Comparison of ENCODE assay signal across 18 cellular contexts in genomic region chr2:220001693-220002260, GRCh38.
A peak's percentile ranks its signal among the peaks of the same experiment; 100 is the strongest.
DNase-seq lines count a peak whose midpoint lies in the region; TF ChIP-seq lines count a peak whose summit lies in the region.
"Had no signal": no experiment of that assay in that cellular context is flagged by ENCODE, and none has a peak within 500 bp of the region (broad histone marks: within the 10 kb centered on the region; RNA-seq: fewer than 3 reads in every experiment).

No MANE protein-coding gene starts in this region.

- H3K4me1 Mint-ChIP-seq in chondrocyte (ENCODE audit: low read depth): peaks cover 58% of the 10 kb centered on the region
- H3K4me1 Mint-ChIP-seq: stimulated activated memory B cell treated with anti-CD40 and anti-IgM and Interleukin-4, amounts not matched to agents 10 μg/mL and 1 μg/mL and 100 μg/mL, for 72 hours had no signal

- H3K27me3 ChIP-seq in AG04450 (ENCODE audit: control insufficient read depth, insufficient read depth, low read length): no peaks in the 10 kb centered on the region
- no peaks in the 10 kb centered on the region for H3K27me3 ChIP-seq in neuronal stem cell (ENCODE audit: control insufficient read depth in 3 of 3, insufficient read depth in 3 of 3, low read depth in 1 of 3, low read length in 3 of 3)
- no peaks in the 10 kb centered on the region for H3K27me3 ChIP-seq in adrenal gland
- H3K27me3 ChIP-seq: BLaER1 treated with 17β-estradiol and CSF1 and Interleukin-3, amounts not matched to agents 10 nM and 100 nM; right lobe of liver; SJCRH30; vagina had no signal

- H3K14ac ChIP-seq in neuronal stem cell (ENCODE audit: low read length): no peak overlapping the region

- H3K23ac ChIP-seq in neuronal stem cell (ENCODE audit: low read depth, low read length, poor library complexity): no peak overlapping the region

- H3K9ac ChIP-seq in neuronal stem cell (ENCODE audit: low read depth, low read length, poor library complexity): no peak overlapping the region
- H3K9ac ChIP-seq: BLaER1 treated with 17β-estradiol and CSF1 and Interleukin-3, amounts not matched to agents 10 nM and 100 nM had no signal

- intact Hi-C loops in adrenal gland (cut with DNase I): no loop called here

- no peaks in the 10 kb centered on the region for H3K27me3 Mint-ChIP-seq in chondrocyte (ENCODE audit: low read depth)
- H3K27me3 Mint-ChIP-seq: activated CD4-positive, alpha-beta memory T cell treated with anti-CD3 and anti-CD28 coated beads for 36 hours; stimulated activated memory B cell treated with anti-CD40 and anti-IgM and Interleukin-4, amounts not matched to agents 10 μg/mL and 1 μg/mL and 100 μg/mL, for 72 hours had no signal

- H3K4me2 ChIP-seq in neuronal stem cell (ENCODE audit: insufficient read depth, low read length, poor library complexity, severe bottlenecking): no peak overlapping the region
- H3K4me2 ChIP-seq: BLaER1 treated with 17β-estradiol and CSF1 and Interleukin-3, amounts not matched to agents 10 nM and 100 nM had no signal

- CTCF ChIA-PET in AG04450 (lab: Charles Lee): interaction anchor here (0.6 to 0.9 kb wide), 3 partner anchors 14 to 129 kb away, joined by 3 read pairs; no protein-coding TSS in a partner anchor

- H2BK5ac ChIP-seq in neuronal stem cell (ENCODE audit: low read length): no peak overlapping the region

- no peak overlapping the region for H2BK120ac ChIP-seq in neuronal stem cell (ENCODE audit: low read depth, low read length)

- H3K27ac ChIP-seq in AG04450 (ENCODE audit: low read depth, low read length) (peak overlapping the region; percentile 47), neuronal stem cell (replicated peaks; ENCODE audit: low read length) (no peak overlapping the region), adrenal gland (no peak overlapping the region)
- H3K27ac ChIP-seq: BLaER1 treated with 17β-estradiol and CSF1 and Interleukin-3, amounts not matched to agents 10 nM and 100 nM; right lobe of liver; SJCRH30; vagina had no signal

- no peak overlapping the region for H4K8ac ChIP-seq in neuronal stem cell (ENCODE audit: low read depth, low read length)

- no peaks in the 10 kb centered on the region for H3K36me3 Mint-ChIP-seq in chondrocyte (ENCODE audit: low read depth)
- H3K36me3 Mint-ChIP-seq: activated CD4-positive, alpha-beta memory T cell treated with anti-CD3 and anti-CD28 coated beads for 36 hours; stimulated activated memory B cell treated with anti-CD40 and anti-IgM and Interleukin-4, amounts not matched to agents 10 μg/mL and 1 μg/mL and 100 μg/mL, for 72 hours had no signal

- no peak overlapping the region for H4K91ac ChIP-seq in neuronal stem cell (ENCODE audit: low read depth, low read length, poor library complexity)

- no peaks in the 10 kb centered on the region for H3K9me3 Mint-ChIP-seq in chondrocyte (ENCODE audit: low read depth)
- H3K9me3 Mint-ChIP-seq: activated CD4-positive, alpha-beta memory T cell treated with anti-CD3 and anti-CD28 coated beads for 36 hours; stimulated activated memory B cell treated with anti-CD40 and anti-IgM and Interleukin-4, amounts not matched to agents 10 μg/mL and 1 μg/mL and 100 μg/mL, for 72 hours had no signal

- peak overlapping the region; percentile 94 for H3K27ac Mint-ChIP-seq in chondrocyte (ENCODE audit: unreplicated experiment)
- H3K27ac Mint-ChIP-seq: activated CD4-positive, alpha-beta memory T cell treated with anti-CD3 and anti-CD28 coated beads for 36 hours; stimulated activated memory B cell treated with anti-CD40 and anti-IgM and Interleukin-4, amounts not matched to agents 10 μg/mL and 1 μg/mL and 100 μg/mL, for 72 hours had no signal

- no peaks in the 10 kb centered on the region for H3K36me3 ChIP-seq in neuronal stem cell (replicated peaks in 1 of 2; ENCODE audit: control insufficient read depth in 2 of 2, insufficient read depth in 2 of 2, low read length in 2 of 2)
- H3K36me3 ChIP-seq in adrenal gland (replicated peaks in 1 of 2): no peaks in the 10 kb centered on the region
- H3K36me3 ChIP-seq: BLaER1 treated with 17β-estradiol and CSF1 and Interleukin-3, amounts not matched to agents 10 nM and 100 nM; right lobe of liver; SJCRH30; vagina had no signal

- no peaks in the 10 kb centered on the region for H3K79me1 ChIP-seq in neuronal stem cell (ENCODE audit: low read depth, low read length)

- no peak overlapping the region for H3K4ac ChIP-seq in neuronal stem cell (ENCODE audit: low read length)

- DNase-seq in AG04450 (ENCODE audit: low read depth, low spot score) (no peak), HT1080 (ENCODE audit: low read depth) (peak; percentile 27), chondrocyte (ENCODE audit: low spot score) (no peak), neuronal stem cell (ENCODE audit: low spot score) (no peak), LoVo (ENCODE audit: low spot score) (no peak), adrenal gland (no peak), DMS53 treated with DMSO at 0.1 percent for 48 hours (lab: John Stamatoyannopoulos, UW; ENCODE audit: unreplicated experiment) (no peak), NCI-H1092 treated with DMSO at 0.1 percent for 48 hours (lab: John Stamatoyannopoulos, UW) (no peak)
- DNase-seq: activated CD4-positive, alpha-beta memory T cell treated with anti-CD3 and anti-CD28 coated beads for 36 hours; aorta; DND-41; NCI-H2107; right lobe of liver; SJCRH30 had no signal

- no peak overlapping the region for H3K4me3 Mint-ChIP-seq in chondrocyte (ENCODE audit: unreplicated experiment)
- H3K4me3 Mint-ChIP-seq: activated CD4-positive, alpha-beta memory T cell treated with anti-CD3 and anti-CD28 coated beads for 36 hours; stimulated activated memory B cell treated with anti-CD40 and anti-IgM and Interleukin-4, amounts not matched to agents 10 μg/mL and 1 μg/mL and 100 μg/mL, for 72 hours had no signal

- peak overlapping the region; percentile 41 for H2AFZ ChIP-seq in neuronal stem cell (ENCODE audit: low read length)

- no CpG with 5 or more reads among the region's 4 CpGs for WGBS in neuronal stem cell (ENCODE audit: extremely low coverage in 2 of 2, insufficient read length in 2 of 2, insufficient replicate concordance in 1 of 2), 2 donors
- 81 to 84% (median 82%) methylated on average over 4 of the region's 4 CpGs for WGBS in adrenal gland, 4 donors

- H3K4me1 ChIP-seq in neuronal stem cell (ENCODE audit: control insufficient read depth in 2 of 2, insufficient read depth in 1 of 2, low read depth in 1 of 2, low read length in 2 of 2) (peaks cover 2 to 12% of the 10 kb centered on the region in 2 donors), adrenal gland (replicated peaks in 1 of 2) (peaks cover 16 to 25% of the 10 kb centered on the region in 2 donors)
- H3K4me1 ChIP-seq: right lobe of liver, SJCRH30, vagina had no signal

- POLR2A ChIA-PET in AG04450 (lab: Yijun Ruan, JAX): no interaction called here

- no peak overlapping the region for H3K4me3 ChIP-seq in AG04450 (ENCODE audit: low read depth, low read length)
- H3K4me3 ChIP-seq in neuronal stem cell (ENCODE audit: low read length in 2 of 2): no peak overlapping the region
- no peak overlapping the region for H3K4me3 ChIP-seq in adrenal gland
- H3K4me3 ChIP-seq: BLaER1 treated with 17β-estradiol and CSF1 and Interleukin-3, amounts not matched to agents 10 nM and 100 nM; lung; right lobe of liver; SJCRH30; vagina had no signal

- no peak overlapping the region for H2BK12ac ChIP-seq in neuronal stem cell (ENCODE audit: low read length)

- no peak for TF ChIP-seq CTCF in AG04450 (IDR thresholded peaks at IDR 0.05; ENCODE audit: low read depth, low read length)
- TF ChIP-seq CTCF in chondrocyte (IDR thresholded peaks at IDR 0.05): no peak
- no peak for TF ChIP-seq CTCF in adrenal gland (IDR thresholded peaks at IDR 0.05)

- no peak for TF ChIP-seq POLR2A in adrenal gland (IDR thresholded peaks at IDR 0.05)

- H3K18ac ChIP-seq in neuronal stem cell (ENCODE audit: low read length): no peak overlapping the region

- H2AK5ac ChIP-seq in neuronal stem cell (ENCODE audit: low read depth, low read length): no peak overlapping the region

- H3K9me3 ChIP-seq in AG04450 (ENCODE audit: control insufficient read depth, insufficient read depth, low read length): peaks cover 3% of the 10 kb centered on the region; the same call in 1 of the 2 replicates
- H3K9me3 ChIP-seq in neuronal stem cell (replicated peaks in 1 of 2; ENCODE audit: control insufficient read depth in 2 of 2, insufficient read depth in 1 of 2, low read depth in 1 of 2, low read length in 2 of 2): no peaks in the 10 kb centered on the region
- no peaks in the 10 kb centered on the region for H3K9me3 ChIP-seq in adrenal gland (replicated peaks in 1 of 3)
- H3K9me3 ChIP-seq: right lobe of liver, SJCRH30, vagina had no signal

- H2BK15ac ChIP-seq in neuronal stem cell (ENCODE audit: low read length): no peak overlapping the region
